ENCODE assay signal across 2 cellular contexts in the genomic region with DNA sequence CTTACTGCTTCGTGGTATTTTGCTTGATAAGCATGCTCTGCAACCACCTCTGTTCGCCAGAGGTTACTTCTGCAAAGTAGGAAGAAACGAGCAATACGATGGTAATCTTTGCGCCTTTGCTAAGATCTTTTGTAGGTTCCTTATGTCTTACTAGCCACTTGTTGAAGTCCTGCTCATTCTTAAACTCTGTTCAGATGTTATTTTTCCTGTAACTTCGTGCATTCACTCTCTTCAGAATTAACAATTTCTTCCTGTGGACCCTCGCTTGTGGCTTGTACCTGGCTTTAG.
TF ChIP-seq lines count a peak whose summit lies in the region.

No MANE protein-coding gene starts in this region.

TF ChIP-seq in HCT116, 20 proteins besides CTCF, POLR2A, EP300 and RAD21 (continued from another document):
- TF ChIP-seq, protein P1, sequence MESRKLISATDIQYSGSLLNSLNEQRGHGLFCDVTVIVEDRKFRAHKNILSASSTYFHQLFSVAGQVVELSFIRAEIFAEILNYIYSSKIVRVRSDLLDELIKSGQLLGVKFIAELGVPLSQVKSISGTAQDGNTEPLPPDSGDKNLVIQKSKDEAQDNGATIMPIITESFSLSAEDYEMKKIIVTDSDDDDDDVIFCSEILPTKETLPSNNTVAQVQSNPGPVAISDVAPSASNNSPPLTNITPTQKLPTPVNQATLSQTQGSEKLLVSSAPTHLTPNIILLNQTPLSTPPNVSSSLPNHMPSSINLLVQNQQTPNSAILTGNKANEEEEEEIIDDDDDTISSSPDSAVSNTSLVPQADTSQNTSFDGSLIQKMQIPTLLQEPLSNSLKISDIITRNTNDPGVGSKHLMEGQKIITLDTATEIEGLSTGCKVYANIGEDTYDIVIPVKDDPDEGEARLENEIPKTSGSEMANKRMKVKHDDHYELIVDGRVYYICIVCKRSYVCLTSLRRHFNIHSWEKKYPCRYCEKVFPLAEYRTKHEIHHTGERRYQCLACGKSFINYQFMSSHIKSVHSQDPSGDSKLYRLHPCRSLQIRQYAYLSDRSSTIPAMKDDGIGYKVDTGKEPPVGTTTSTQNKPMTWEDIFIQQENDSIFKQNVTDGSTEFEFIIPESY (IDR thresholded peaks at IDR 0.05; ENCODE audit: extremely low read depth, insufficient replicate concordance, low read length) = no peak
- 0 out of 2 replicates have a peak, but pooled peaks have one; percentile 55 for TF ChIP-seq SIN3A (IDR thresholded peaks at IDR 0.05; ENCODE audit: low read depth)

TF ChIP-seq in SK-N-SH, 30 proteins besides CTCF, POLR2A, EP300 and RAD21 (continued from another document):
- TF ChIP-seq YY1 (IDR thresholded peaks at IDR 0.05; ENCODE audit: low read depth) (no peak), GABPA (IDR thresholded peaks at IDR 0.05; ENCODE audit: low read depth) (no peak), NRF1 (IDR thresholded peaks at IDR 0.05; ENCODE audit: low read depth, low read length) (no peak), POLR2AphosphoS5 (IDR thresholded peaks at IDR 0.05; ENCODE audit: low read depth, low read length) (no peak), TCF12 (IDR thresholded peaks at IDR 0.05) (no peak), SIN3A (IDR thresholded peaks at IDR 0.05; ENCODE audit: borderline replicate concordance, low read depth, low read length) (no peak), MXI1 (IDR thresholded peaks at IDR 0.05; ENCODE audit: low read depth, low read length) (no peak), SMC3 (IDR thresholded peaks at IDR 0.05; ENCODE audit: low read depth, low read length) (no peak), FOXJ3 (CRISPR knock-in tag; IDR thresholded peaks at IDR 0.05) (no peak), JUND (IDR thresholded peaks at IDR 0.05) (no peak), GATA2 (CRISPR knock-in tag; IDR thresholded peaks at IDR 0.05) (no peak), RCOR1 (IDR thresholded peaks at IDR 0.05; ENCODE audit: low read length) (no peak), TAF1 (IDR thresholded peaks at IDR 0.05; ENCODE audit: borderline replicate concordance, low read depth, low read length) (no peak)
- TF ChIP-seq, protein P2, sequence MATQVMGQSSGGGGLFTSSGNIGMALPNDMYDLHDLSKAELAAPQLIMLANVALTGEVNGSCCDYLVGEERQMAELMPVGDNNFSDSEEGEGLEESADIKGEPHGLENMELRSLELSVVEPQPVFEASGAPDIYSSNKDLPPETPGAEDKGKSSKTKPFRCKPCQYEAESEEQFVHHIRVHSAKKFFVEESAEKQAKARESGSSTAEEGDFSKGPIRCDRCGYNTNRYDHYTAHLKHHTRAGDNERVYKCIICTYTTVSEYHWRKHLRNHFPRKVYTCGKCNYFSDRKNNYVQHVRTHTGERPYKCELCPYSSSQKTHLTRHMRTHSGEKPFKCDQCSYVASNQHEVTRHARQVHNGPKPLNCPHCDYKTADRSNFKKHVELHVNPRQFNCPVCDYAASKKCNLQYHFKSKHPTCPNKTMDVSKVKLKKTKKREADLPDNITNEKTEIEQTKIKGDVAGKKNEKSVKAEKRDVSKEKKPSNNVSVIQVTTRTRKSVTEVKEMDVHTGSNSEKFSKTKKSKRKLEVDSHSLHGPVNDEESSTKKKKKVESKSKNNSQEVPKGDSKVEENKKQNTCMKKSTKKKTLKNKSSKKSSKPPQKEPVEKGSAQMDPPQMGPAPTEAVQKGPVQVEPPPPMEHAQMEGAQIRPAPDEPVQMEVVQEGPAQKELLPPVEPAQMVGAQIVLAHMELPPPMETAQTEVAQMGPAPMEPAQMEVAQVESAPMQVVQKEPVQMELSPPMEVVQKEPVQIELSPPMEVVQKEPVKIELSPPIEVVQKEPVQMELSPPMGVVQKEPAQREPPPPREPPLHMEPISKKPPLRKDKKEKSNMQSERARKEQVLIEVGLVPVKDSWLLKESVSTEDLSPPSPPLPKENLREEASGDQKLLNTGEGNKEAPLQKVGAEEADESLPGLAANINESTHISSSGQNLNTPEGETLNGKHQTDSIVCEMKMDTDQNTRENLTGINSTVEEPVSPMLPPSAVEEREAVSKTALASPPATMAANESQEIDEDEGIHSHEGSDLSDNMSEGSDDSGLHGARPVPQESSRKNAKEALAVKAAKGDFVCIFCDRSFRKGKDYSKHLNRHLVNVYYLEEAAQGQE (IDR thresholded peaks at IDR 0.05; ENCODE audit: low read depth, low read length) = no peak
- TF ChIP-seq, protein P3, sequence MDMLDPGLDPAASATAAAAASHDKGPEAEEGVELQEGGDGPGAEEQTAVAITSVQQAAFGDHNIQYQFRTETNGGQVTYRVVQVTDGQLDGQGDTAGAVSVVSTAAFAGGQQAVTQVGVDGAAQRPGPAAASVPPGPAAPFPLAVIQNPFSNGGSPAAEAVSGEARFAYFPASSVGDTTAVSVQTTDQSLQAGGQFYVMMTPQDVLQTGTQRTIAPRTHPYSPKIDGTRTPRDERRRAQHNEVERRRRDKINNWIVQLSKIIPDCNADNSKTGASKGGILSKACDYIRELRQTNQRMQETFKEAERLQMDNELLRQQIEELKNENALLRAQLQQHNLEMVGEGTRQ (IDR thresholded peaks at IDR 0.05; ENCODE audit: borderline replicate concordance, low read depth, low read length) = no peak
